Comparison of ENCODE assay signal across 8 cellular contexts in genomic region chr3:83195243-83195642, GRCh38.
"Had no signal": no experiment of that assay in that cellular context is flagged by ENCODE, and none has a peak within 500 bp of the region (broad histone marks: within the 10 kb centered on the region; RNA-seq: fewer than 3 reads in every experiment).

No MANE protein-coding gene starts in this region.

- H3K4me2 ChIP-seq: GM23338 had no signal

- DNase-seq: GM23248, GOT3, H7, H9, HCEC 1CT, HFFc6 had no signal

- H3K36me3 ChIP-seq: HAP-1 had no signal

- H3K27ac ChIP-seq: GM23248 had no signal

- H2AFZ ChIP-seq: GM23248, GM23338 had no signal

- H3K4me3 ChIP-seq: GM23248, GM23338, HAP-1 had no signal

- H3K9ac ChIP-seq: GM23248 had no signal

- H3K9me3 ChIP-seq: HAP-1 had no signal
